In genomic region chr15:48560321-48561051, GRCh38 we compare ENCODE assay signal across 15 cellular contexts.
DNase-seq lines count a peak whose midpoint lies in the region; ATAC-seq and TF ChIP-seq lines count a peak whose summit lies in the region.
"Had no signal": no experiment of that assay in that cellular context is flagged by ENCODE, and none has a peak within 500 bp of the region (broad histone marks: within the 10 kb centered on the region; RNA-seq: fewer than 3 reads in every experiment).

No MANE protein-coding gene starts in this region.

- in situ Hi-C loops in brain microvascular endothelial cell (cut with HindIII; ENCODE audit: low pct_ligation_motif_present, low sequenced_read_pairs), result no loop called here

- CTCF ChIA-PET in CD4-positive, alpha-beta T cell (lab: Charles Lee), result no interaction called here
- CTCF ChIA-PET in GM10248 (lab: Yijun Ruan, JAX), result interaction anchor here (1.0 kb wide), 1 partner anchor 88 kb away, joined by 3 read pairs; no protein-coding TSS in a partner anchor

- TF ChIP-seq CTCF in GM12865 (IDR thresholded peaks at IDR 0.05; ENCODE audit: insufficient read depth, low read depth, low read length, missing control alignments) (no peak), GM20000 (IDR thresholded peaks at IDR 0.05; ENCODE audit: extremely low read depth, missing control alignments) (no peak), brain microvascular endothelial cell (IDR thresholded peaks at IDR 0.05; ENCODE audit: low read depth, low read length, missing control alignments) (no peak), right lobe of liver (IDR thresholded peaks at IDR 0.05) (no peak), GM10248 (IDR thresholded peaks at IDR 0.05; ENCODE audit: control extremely low read depth, extremely low read depth, low read depth, missing control alignments) (no peak)
- no peak for TF ChIP-seq CTCF in CD4-positive, alpha-beta T cell (IDR thresholded peaks at IDR 0.05)

- no peak for TF ChIP-seq POLR2A in right lobe of liver (IDR thresholded peaks at IDR 0.05)

- H3K4me1 Mint-ChIP-seq in CD4-positive, alpha-beta T cell (ENCODE audit: low read depth), result no peaks in the 10 kb centered on the region
- H3K4me1 Mint-ChIP-seq: memory B cell had no signal

- H3K36me3 ChIP-seq in brain microvascular endothelial cell (replicated peaks), result peaks cover 12% of the 10 kb centered on the region
- no peaks in the 10 kb centered on the region for H3K36me3 ChIP-seq in right lobe of liver
- H3K36me3 ChIP-seq: ovary had no signal

- DNase-seq in GM12865 (ENCODE audit: low read depth) (peak; percentile 63), GM20000 (ENCODE audit: low spot score) (peak; percentile 7), brain microvascular endothelial cell (no peak), right lobe of liver (no peak), GM10248 (ENCODE audit: extremely low spot score) (no peak), islet precursor cell (no peak), NCI-H2107 treated with DMSO at 0.1 percent for 48 hours (lab: John Stamatoyannopoulos, UW; ENCODE audit: unreplicated experiment) (no peak)
- no peak for DNase-seq in CD4-positive, alpha-beta T cell
- DNase-seq: DMS53; effector CD4-positive, alpha-beta T cell; hippocampal formation; MG63; SW 1271 had no signal

- no peaks in the 10 kb centered on the region for H3K27me3 ChIP-seq in brain microvascular endothelial cell (replicated peaks)
- no peaks in the 10 kb centered on the region for H3K27me3 ChIP-seq in right lobe of liver
- no peaks in the 10 kb centered on the region for H3K27me3 ChIP-seq in CD4-positive, alpha-beta T cell (ENCODE audit: control insufficient read depth, insufficient read depth, low read length)
- H3K27me3 ChIP-seq: MG63, ovary had no signal

- H3K9me3 Mint-ChIP-seq in CD4-positive, alpha-beta T cell, result no peaks in the 10 kb centered on the region
- H3K9me3 Mint-ChIP-seq: memory B cell had no signal

- no peaks in the 10 kb centered on the region for H3K9me3 ChIP-seq in right lobe of liver
- H3K9me3 ChIP-seq in CD4-positive, alpha-beta T cell (ENCODE audit: control insufficient read depth, low read length), result no peaks in the 10 kb centered on the region
- H3K9me3 ChIP-seq: MG63, ovary had no signal

- H3K4me3 ChIP-seq in GM12865 (ENCODE audit: low read depth, low read length), result no peak overlapping the region
- no peak overlapping the region for H3K4me3 ChIP-seq in brain microvascular endothelial cell (ENCODE audit: low read depth, low read length)
- no peak overlapping the region for H3K4me3 ChIP-seq in right lobe of liver
- H3K4me3 ChIP-seq: MG63, ovary had no signal

- H3K36me3 Mint-ChIP-seq in CD4-positive, alpha-beta T cell (ENCODE audit: low read depth), result no peaks in the 10 kb centered on the region
- H3K36me3 Mint-ChIP-seq: memory B cell had no signal

- 78% methylated on average over 7 of the region's 7 CpGs for WGBS in right lobe of liver (ENCODE audit: insufficient coverage, low coverage, low lambda C conversion rate, missing lambda C conversion rate)

- H3K27me3 Mint-ChIP-seq in CD4-positive, alpha-beta T cell, result peaks cover 8% of the 10 kb centered on the region

- peak in 3 of 4 donors; percentile 26 to 44 (median 41) for ATAC-seq in right lobe of liver
- ATAC-seq in CD4-positive, alpha-beta T cell (ENCODE audit: poor library complexity), result no peak

- intact Hi-C loops in right lobe of liver (cut with DNase I), result no loop called here
- intact Hi-C loops in CD4-positive, alpha-beta T cell (cut with DNase I, micrococcal nuclease), result no loop called here

- POLR2A ChIA-PET in CD4-positive, alpha-beta T cell (lab: Charles Lee), result no interaction called here
- POLR2A ChIA-PET in GM10248 (lab: Yijun Ruan, JAX), result no interaction called here

- no peak overlapping the region for H3K4me3 Mint-ChIP-seq in CD4-positive, alpha-beta T cell
- H3K4me3 Mint-ChIP-seq: memory B cell had no signal

- H3K27ac ChIP-seq in brain microvascular endothelial cell (peak overlapping the region; percentile 93), right lobe of liver (no peak overlapping the region)
- no peak overlapping the region for H3K27ac ChIP-seq in CD4-positive, alpha-beta T cell (ENCODE audit: low read depth, low read length)

- no peak overlapping the region for H3K27ac Mint-ChIP-seq in CD4-positive, alpha-beta T cell
- H3K27ac Mint-ChIP-seq: memory B cell had no signal

- no peaks in the 10 kb centered on the region for H3K4me1 ChIP-seq in right lobe of liver

Comparison
In these comparisons a context has a peak if more than half of its experiments do, and no peak if none do; other contexts are left out.
1. DNase-seq: peak in GM12865 (single experiment) and GM20000 (single experiment); none in brain microvascular endothelial cell (single experiment), right lobe of liver (0 of 3), CD4-positive, alpha-beta T cell (0 of 10), GM10248 (single experiment), islet precursor cell (single experiment) and NCI-H2107 treated with DMSO at 0.1 percent for 48 hours (single experiment).